8 cellular contexts compared by ENCODE assay signal in the genomic region with DNA sequence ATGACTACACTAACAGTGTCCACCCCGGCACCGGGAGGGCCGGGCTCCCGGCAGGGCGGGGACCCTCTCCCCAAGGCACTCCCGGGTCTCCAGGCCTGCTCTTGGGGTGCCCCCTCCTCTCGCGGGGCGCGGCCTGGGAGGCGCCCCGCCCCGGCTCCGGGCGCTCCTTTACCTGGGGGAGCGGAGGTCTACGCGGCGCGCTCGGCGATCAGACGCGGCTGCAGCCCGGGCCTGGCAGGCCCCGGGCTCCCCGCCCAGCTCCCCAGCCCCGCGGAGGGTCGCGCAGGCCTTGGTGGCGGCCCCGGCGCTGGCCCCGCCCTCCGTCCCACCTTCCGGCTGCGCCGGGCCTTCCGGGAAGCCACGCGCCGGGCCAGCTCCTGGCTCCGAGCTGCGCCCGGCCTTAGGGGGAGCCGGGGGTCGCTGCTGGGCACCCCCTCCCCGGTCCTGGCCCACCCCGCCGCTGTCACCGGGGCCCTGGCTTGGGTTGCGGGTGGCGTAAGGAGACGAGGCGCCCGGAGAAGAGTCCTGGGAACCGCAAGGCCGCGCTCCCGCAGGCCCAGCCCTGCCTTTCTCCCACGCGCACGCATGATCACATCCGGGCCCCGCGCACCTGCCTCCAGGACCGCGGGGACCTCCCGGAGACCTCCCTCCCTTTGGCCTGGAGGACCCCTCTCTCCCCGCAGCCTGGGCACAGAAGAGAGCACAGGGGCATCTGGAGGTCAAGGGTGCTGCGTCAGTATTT. TPM values are rescaled to one million over a fixed set of nuclear protein-coding genes. Genes with fewer than 3 reads are reported as not detected.
A peak's percentile ranks its signal among the peaks of the same experiment; 100 is the strongest.
DNase-seq lines count a peak whose midpoint lies in the region; ATAC-seq, FAIRE-seq and TF ChIP-seq lines count a peak whose summit lies in the region.

A gene (minus strand): TSS at position 309 of the 742 bp plus-strand sequence. CDS start 6,848 bp downstream, outside the sequence.

- TF ChIP-seq RAD21 in A549 (conservative IDR thresholded peaks at IDR 0.05 in 1 of 2, IDR thresholded peaks at IDR 0.05 in 1 of 2) = no peak

- CTCF ChIA-PET in A549 (lab: Yijun Ruan, JAX) = interaction anchor here (0.9 to 14.1 kb wide), 15 partner anchors 15 to 181 kb away, joined by 3 to 490 read pairs (median 24); a partner anchor contains a TSS
- CTCF ChIA-PET in activated CD8-positive, alpha-beta T cell treated with anti-CD3 and anti-CD28 coated beads for 36 hours (lab: Charles Lee) = interaction anchor here (0.7 to 20.7 kb wide), 15 partner anchors 8 to 156 kb away, joined by 3 to 300 read pairs (median 9); a partner anchor contains a TSS

- no peaks in the 10 kb centered on the region for H3K9me3 ChIP-seq in A549
- H3K9me3 ChIP-seq in endocrine pancreas (ENCODE audit: control insufficient read depth, low read length) = no peaks in the 10 kb centered on the region

- H3K4me2 ChIP-seq in A549 = peak within 1 kb of the TSS; percentile 89

- peak; percentile 83 to 86 for ATAC-seq in A549
- ATAC-seq in GM18517 (IDR thresholded peaks at IDR 0.05; ENCODE audit: unreplicated experiment) = peak; percentile 64
- ATAC-seq in HG02981 (IDR thresholded peaks at IDR 0.05; ENCODE audit: unreplicated experiment) = peak; percentile 55
- peak; percentile 62 for ATAC-seq in activated CD8-positive, alpha-beta T cell treated with anti-CD3 and anti-CD28 coated beads for 36 hours

- intact Hi-C loops in activated CD8-positive, alpha-beta T cell treated with anti-CD3 and anti-CD28 coated beads for 36 hours (cut with micrococcal nuclease) = no loop called here

- TF ChIP-seq EP300 in A549 (IDR thresholded peaks at IDR 0.05) = no peak

- no peaks in the 10 kb centered on the region for H3K36me3 ChIP-seq in endocrine pancreas (ENCODE audit: control insufficient read depth, insufficient read depth, low read length)

- peak; percentile 93 for TF ChIP-seq POLR2A in A549 (IDR thresholded peaks at IDR 0.05; ENCODE audit: low read length)

- peaks cover 34% of the 10 kb centered on the region for H3K36me3 Mint-ChIP-seq in activated CD8-positive, alpha-beta T cell treated with anti-CD3 and anti-CD28 coated beads for 36 hours (ENCODE audit: low read depth)

- peak within 1 kb of the TSS; percentile 91 to 93 for H3K27ac ChIP-seq in A549

- H3K4me3 Mint-ChIP-seq in activated CD8-positive, alpha-beta T cell treated with anti-CD3 and anti-CD28 coated beads for 36 hours = peak within 1 kb of the TSS; percentile 97

- H3K27me3 ChIP-seq in endocrine pancreas (ENCODE audit: control insufficient read depth, insufficient read depth, low read length) = peaks cover 2% of the 10 kb centered on the region

- H3K4me1 ChIP-seq in A549 = peaks cover 21% of the 10 kb centered on the region
- H3K4me1 ChIP-seq in endocrine pancreas (ENCODE audit: control insufficient read depth, insufficient read depth, low read length) = no peaks in the 10 kb centered on the region

- no peaks in the 10 kb centered on the region for H3K27me3 Mint-ChIP-seq in activated CD8-positive, alpha-beta T cell treated with anti-CD3 and anti-CD28 coated beads for 36 hours

- H3K4me1 Mint-ChIP-seq in activated CD8-positive, alpha-beta T cell treated with anti-CD3 and anti-CD28 coated beads for 36 hours (ENCODE audit: low read depth) = peaks cover 46% of the 10 kb centered on the region

- no peak for TF ChIP-seq CTCF in A549 (IDR thresholded peaks at IDR 0.05)
- no peak for TF ChIP-seq CTCF in activated CD8-positive, alpha-beta T cell treated with anti-CD3 and anti-CD28 coated beads for 36 hours (IDR thresholded peaks at IDR 0.05)

- no peak for FAIRE-seq in A549 (lab: Jason Lieb, UNC)

- H3K4me3 ChIP-seq in A549 = peak within 1 kb of the TSS; percentile 82
- peak within 1 kb of the TSS; percentile 45 for H3K4me3 ChIP-seq in endocrine pancreas (ENCODE audit: control insufficient read depth, insufficient read depth, low read length)

- H3K9me3 Mint-ChIP-seq in activated CD8-positive, alpha-beta T cell treated with anti-CD3 and anti-CD28 coated beads for 36 hours = no peaks in the 10 kb centered on the region

- DNase-seq in A549 (ENCODE audit: low read depth in 1 of 2, low spot score in 1 of 2) (peak; percentile 63 to 77), NCI-H226 (peak; percentile 43), mesenteric fat pad (ENCODE audit: low spot score) (no peak)
- DNase-seq in activated CD8-positive, alpha-beta T cell treated with anti-CD3 and anti-CD28 coated beads for 36 hours = peak; percentile 75
- peak; percentile 46 to 57 for DNase-seq in stimulated activated CD8-positive, alpha-beta memory T cell treated with anti-CD3 and anti-CD28 coated beads, Interleukin-2, amount 100 ng/mL, for 48 hours (ENCODE audit: low read depth in 2 of 2)

- under 1% methylated on average over 36 of the region's 72 CpGs for WGBS in A549 (ENCODE audit: missing lambda C conversion rate)

- H3K9ac ChIP-seq in endocrine pancreas (ENCODE audit: control insufficient read depth, insufficient read depth, low read length) = peak within 1 kb of the TSS; percentile 93

- peak within 1 kb of the TSS; percentile 98 for H3K27ac Mint-ChIP-seq in activated CD8-positive, alpha-beta T cell treated with anti-CD3 and anti-CD28 coated beads for 36 hours

- POLR2A ChIA-PET in A549 (lab: Yijun Ruan, JAX) = interaction anchor here (0.5 to 7.2 kb wide), 16 partner anchors 9 to 108 kb away, joined by 3 to 110 read pairs (median 3); a partner anchor contains a TSS
- POLR2A ChIA-PET in activated CD8-positive, alpha-beta T cell treated with anti-CD3 and anti-CD28 coated beads for 36 hours (lab: Charles Lee) = interaction anchor here (1.1 to 4.6 kb wide), 17 partner anchors 10 to 227 kb away, joined by 3 to 49 read pairs (median 6); a partner anchor contains a TSS

TF ChIP-seq in A549, 52 proteins besides CTCF, POLR2A, EP300 and RAD21 (continues in another document):
- TF ChIP-seq HDAC2 (IDR thresholded peaks at IDR 0.05) (no peak), TFCP2L1 (CRISPR knock-in tag; IDR thresholded peaks at IDR 0.05) (no peak), GATA3 (IDR thresholded peaks at IDR 0.05; ENCODE audit: borderline replicate concordance) (no peak), EHMT2 (IDR thresholded peaks at IDR 0.05; ENCODE audit: low read depth) (no peak), KDM5A (IDR thresholded peaks at IDR 0.05) (no peak), JUNB (IDR thresholded peaks at IDR 0.05) (peak; percentile 13; the same call in 1 of the 2 replicates), CHD2 (IDR thresholded peaks at IDR 0.05; ENCODE audit: low read length, partially characterized antibody) (no peak), HOXA7 (CRISPR knock-in tag; IDR thresholded peaks at IDR 0.05) (no peak), RFX5 (IDR thresholded peaks at IDR 0.05) (no peak), TP53 (CRISPR knock-in tag; IDR thresholded peaks at IDR 0.05) (peak; percentile 64; the same call in 1 of the 2 replicates), ZSCAN20 (CRISPR knock-in tag; IDR thresholded peaks at IDR 0.05) (no peak), RARB (CRISPR knock-in tag; IDR thresholded peaks at IDR 0.05) (peak; percentile 84), RNF2 (IDR thresholded peaks at IDR 0.05; ENCODE audit: borderline replicate concordance, low read depth) (no peak), EHF (CRISPR knock-in tag; IDR thresholded peaks at IDR 0.05) (no peak), FOSL2 (IDR thresholded peaks at IDR 0.05) (no peak), FOSL2 (CRISPR knock-in tag; IDR thresholded peaks at IDR 0.05) (no peak), PHF8 (IDR thresholded peaks at IDR 0.05; ENCODE audit: borderline replicate concordance, low read depth) (peak; percentile 100), ZC3H11A (IDR thresholded peaks at IDR 0.05) (no peak), CEBPB (IDR thresholded peaks at IDR 0.05) (no peak), MAZ (IDR thresholded peaks at IDR 0.05; ENCODE audit: borderline replicate concordance, low read depth, low read length) (no peak), CBX8 (IDR thresholded peaks at IDR 0.05) (no peak)
- TF ChIP-seq, protein P1, sequence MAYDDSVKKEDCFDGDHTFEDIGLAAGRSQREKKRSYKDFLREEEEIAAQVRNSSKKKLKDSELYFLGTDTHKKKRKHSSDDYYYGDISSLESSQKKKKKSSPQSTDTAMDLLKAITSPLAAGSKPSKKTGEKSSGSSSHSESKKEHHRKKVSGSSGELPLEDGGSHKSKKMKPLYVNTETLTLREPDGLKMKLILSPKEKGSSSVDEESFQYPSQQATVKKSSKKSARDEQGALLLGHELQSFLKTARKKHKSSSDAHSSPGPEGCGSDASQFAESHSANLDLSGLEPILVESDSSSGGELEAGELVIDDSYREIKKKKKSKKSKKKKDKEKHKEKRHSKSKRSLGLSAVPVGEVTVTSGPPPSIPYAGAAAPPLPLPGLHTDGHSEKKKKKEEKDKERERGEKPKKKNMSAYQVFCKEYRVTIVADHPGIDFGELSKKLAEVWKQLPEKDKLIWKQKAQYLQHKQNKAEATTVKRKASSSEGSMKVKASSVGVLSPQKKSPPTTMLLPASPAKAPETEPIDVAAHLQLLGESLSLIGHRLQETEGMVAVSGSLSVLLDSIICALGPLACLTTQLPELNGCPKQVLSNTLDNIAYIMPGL (CRISPR knock-in tag; IDR thresholded peaks at IDR 0.05; ENCODE audit: borderline replicate concordance) = peak; percentile 43; the same call in 1 of the 2 replicates
- TF ChIP-seq, protein P2, sequence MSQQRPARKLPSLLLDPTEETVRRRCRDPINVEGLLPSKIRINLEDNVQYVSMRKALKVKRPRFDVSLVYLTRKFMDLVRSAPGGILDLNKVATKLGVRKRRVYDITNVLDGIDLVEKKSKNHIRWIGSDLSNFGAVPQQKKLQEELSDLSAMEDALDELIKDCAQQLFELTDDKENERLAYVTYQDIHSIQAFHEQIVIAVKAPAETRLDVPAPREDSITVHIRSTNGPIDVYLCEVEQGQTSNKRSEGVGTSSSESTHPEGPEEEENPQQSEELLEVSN (IDR thresholded peaks at IDR 0.05; ENCODE audit: borderline replicate concordance, low read depth) = no peak; the same call in none of the 2 replicates
- TF ChIP-seq, protein P3, sequence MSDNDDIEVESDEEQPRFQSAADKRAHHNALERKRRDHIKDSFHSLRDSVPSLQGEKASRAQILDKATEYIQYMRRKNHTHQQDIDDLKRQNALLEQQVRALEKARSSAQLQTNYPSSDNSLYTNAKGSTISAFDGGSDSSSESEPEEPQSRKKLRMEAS (IDR thresholded peaks at IDR 0.05) = peak; percentile 94

RNA-seq across cellular contexts. Expression of the gene that starts here (rescaled TPM):
- polyA plus RNA-seq in A549 (2011; rRNA removed) (33.6 and 34.3 TPM in 2 replicates), A549 (2017; fragmentation: RNase III; extraction: RNeasy Plus Mini Kit Qiagen cat#74134 plus additional on column Dnase treatment) (35.2 to 36.1 TPM (median 35.2 TPM) in 3 replicates)
- polyA plus RNA-seq in A549 (2012; cell fraction: cytosol; rRNA removed) = 30.8 and 40.5 TPM in 2 replicates
- 35.7 and 36.4 TPM in 2 replicates for polyA plus RNA-seq in A549 (2012; cell fraction: nucleus; rRNA removed)
- 11.6 and 15.1 TPM in 2 replicates for polyA minus RNA-seq in A549 (2011; rRNA and poly(A)+ RNA removed)
- total RNA-seq in activated CD8-positive, alpha-beta T cell treated with anti-CD3 and anti-CD28 coated beads for 36 hours = 10 to 100 TPM; 33.3 to 36.6 TPM
- total RNA-seq in mesenteric fat pad = 148 TPM
